1 cellular context compared by ENCODE assay signal in genomic region chr9:32251539-32251938, GRCh38.
TF ChIP-seq lines count a peak whose summit lies in the region.

No MANE protein-coding gene starts in this region.

TF ChIP-seq in HepG2, 621 proteins besides CTCF, POLR2A, EP300 and RAD21 (continued from another document):
- TF ChIP-seq ZNF710 (CRISPR knock-in tag; IDR thresholded peaks at IDR 0.05; ENCODE audit: borderline replicate concordance) (peak; percentile 62; the same call in 1 of the 2 replicates), TEAD3 (CRISPR knock-in tag; optimal IDR thresholded peaks at IDR 0.05; ENCODE audit: borderline replicate concordance) (peak; percentile 21), CEBPG (CRISPR knock-in tag; IDR thresholded peaks at IDR 0.05) (peak; percentile 15; the same call in 1 of the 2 replicates), ZNF556 (CRISPR knock-in tag; IDR thresholded peaks at IDR 0.05; ENCODE audit: borderline replicate concordance) (no peak), ZNF605 (CRISPR knock-in tag; IDR thresholded peaks at IDR 0.05) (no peak), ARID5B (CRISPR knock-in tag; IDR thresholded peaks at IDR 0.05) (peak; percentile 29; the same call in 1 of the 2 replicates), ZNF329 (CRISPR knock-in tag; IDR thresholded peaks at IDR 0.05; ENCODE audit: low read depth) (no peak), FOXA3 (CRISPR knock-in tag; IDR thresholded peaks at IDR 0.05) (peak; percentile 25; the same call in 1 of the 2 replicates), ZMYM4 (CRISPR knock-in tag; IDR thresholded peaks at IDR 0.05) (peak; percentile 44; the same call in 1 of the 2 replicates), ZBTB42 (CRISPR knock-in tag; IDR thresholded peaks at IDR 0.05) (no peak), SMC3 (IDR thresholded peaks at IDR 0.05; ENCODE audit: low read length) (peak; percentile 89), ZNF10 (CRISPR knock-in tag; IDR thresholded peaks at IDR 0.05; ENCODE audit: borderline replicate concordance, low read depth) (no peak), MAFG (CRISPR knock-in tag; IDR thresholded peaks at IDR 0.05) (no peak), ZNF331 (CRISPR knock-in tag; IDR thresholded peaks at IDR 0.05) (peak; percentile 12; the same call in 1 of the 2 replicates), SOX13 (IDR thresholded peaks at IDR 0.05) (no peak), SOX13 (CRISPR knock-in tag; conservative IDR thresholded peaks at IDR 0.05 in 1 of 2, IDR thresholded peaks at IDR 0.05 in 1 of 2) (0 out of 4 replicates have a peak, but pooled peaks of 1 of the 2 experiments have one; percentile 14), KDM2A (CRISPR knock-in tag; IDR thresholded peaks at IDR 0.05; ENCODE audit: borderline replicate concordance, low read depth) (peak; percentile 98), ERF (CRISPR knock-in tag; IDR thresholded peaks at IDR 0.05) (0 out of 2 replicates have a peak, but pooled peaks have one; percentile 25), DDIT3 (CRISPR knock-in tag; IDR thresholded peaks at IDR 0.05) (no peak), CHD4 (IDR thresholded peaks at IDR 0.05; ENCODE audit: borderline replicate concordance, low read length) (no peak), IRF2 (CRISPR knock-in tag; IDR thresholded peaks at IDR 0.05) (0 out of 2 replicates have a peak, but pooled peaks have one; percentile 20), XRCC5 (optimal IDR thresholded peaks at IDR 0.05; ENCODE audit: low read length) (peak; percentile 35), SOX5 (CRISPR knock-in tag; IDR thresholded peaks at IDR 0.05; ENCODE audit: borderline replicate concordance) (peak; percentile 39; the same call in 1 of the 2 replicates), GTF2F1 (IDR thresholded peaks at IDR 0.05; ENCODE audit: low read length) (no peak)
TF ChIP-seq in HepG2: peak in this region for 17.
